Comparison of ENCODE assay signal across 31 cellular contexts in genomic region chr3:101050866-101051265, GRCh38. TPM values are rescaled to one million over a fixed set of nuclear protein-coding genes. Genes with fewer than 3 reads are reported as not detected.
"Had no signal": no experiment of that assay in that cellular context is flagged by ENCODE, and none has a peak within 500 bp of the region (broad histone marks: within the 10 kb centered on the region; RNA-seq: fewer than 3 reads in every experiment).

No MANE protein-coding gene starts in this region.

- H3K79me2 ChIP-seq: parathyroid adenoma had no signal

- H3K4me3 ChIP-seq: neural progenitor cell, ovary, psoas muscle, right lobe of liver, sigmoid colon, skin epidermis, smooth muscle cell, spleen, suprapubic skin, testis, tibial artery, transverse colon, upper lobe of left lung had no signal

- H2AFZ ChIP-seq: neural progenitor cell, parathyroid adenoma had no signal

- H3K9ac ChIP-seq: neural progenitor cell, parathyroid adenoma had no signal

- H3K36me3 ChIP-seq: neural progenitor cell, ovary, right lobe of liver, sigmoid colon, spleen, suprapubic skin, tibial artery, transverse colon, upper lobe of left lung had no signal

- ATAC-seq: naive thymus-derived CD4-positive, alpha-beta T cell; natural killer cell; psoas muscle; right cardiac atrium; right lobe of liver; stimulated activated memory B cell treated with anti-CD40 and anti-IgM and Interleukin-4, amounts not matched to agents 10 μg/mL and 1 μg/mL and 100 μg/mL, for 72 hours; stimulated activated naive CD8-positive, alpha-beta T cell treated with anti-CD3 and anti-CD28 coated beads, Interleukin-15, amount 100 ng/mL, for 72 hours; stimulated activated naive CD8-positive, alpha-beta T cell treated with anti-CD3 and anti-CD28 coated beads, Interleukin-15, Interleukin-2, amounts not matched to agents 100 U/mL and 50 U/mL, for 24 hours had no signal

- H3K4me1 ChIP-seq: neural progenitor cell, parathyroid adenoma, psoas muscle, right lobe of liver, sigmoid colon, spleen, suprapubic skin, testis, tibial artery, transverse colon, upper lobe of left lung had no signal

- H3K27me3 ChIP-seq: neural progenitor cell, ovary, right lobe of liver, sigmoid colon, spleen, suprapubic skin, testis, tibial artery, transverse colon, upper lobe of left lung had no signal

- H3K27ac ChIP-seq: neural progenitor cell, ovary, parathyroid adenoma, psoas muscle, right lobe of liver, sigmoid colon, skin epidermis, spleen, suprapubic skin, testis, tibial artery, transverse colon, upper lobe of left lung had no signal

- DNase-seq: naive thymus-derived CD4-positive, alpha-beta T cell; natural killer cell; occipital lobe; ovary; posterior cingulate gyrus; psoas muscle; right cardiac atrium; right lobe of liver; sigmoid colon; spleen; stimulated activated CD4-positive, alpha-beta T cell treated with anti-CD3 and anti-CD28 coated beads, Interleukin-12 subunit alpha, Interleukin-12 subunit beta, amount 100 ng/mL, for 4 hours; stimulated activated CD4-positive, alpha-beta T cell treated with anti-CD3 and anti-CD28 coated beads, Interleukin-1b, Interleukin-23, amount 100 ng/mL, for 48 hours; stimulated activated CD4-positive, alpha-beta T cell treated with anti-CD3 and anti-CD28 coated beads, Interleukin-4, amount 100 ng/mL, for 1 hour; stimulated activated CD4-positive, alpha-beta T cell treated with anti-CD3 and anti-CD28 coated beads, Interleukin-4, amount 100 ng/mL, for 4 hours; stimulated activated CD8-positive, alpha-beta memory T cell treated with anti-CD3 and anti-CD28 coated beads, Interleukin-4, amount 100 ng/mL, for 48 hours; stimulated activated naive CD4-positive, alpha-beta T cell; stimulated activated naive CD8-positive, alpha-beta T cell treated with anti-CD3 and anti-CD28 coated beads, Interleukin-15, amount 100 ng/mL, for 72 hours; stimulated activated naive CD8-positive, alpha-beta T cell treated with anti-CD3 and anti-CD28 coated beads, Interleukin-15, Interleukin-2, amounts not matched to agents 100 U/mL and 50 U/mL, for 24 hours; substantia nigra; testis; tibial artery; transverse colon had no signal

- H3K4me2 ChIP-seq: neural progenitor cell, smooth muscle cell had no signal

- H3K9me3 ChIP-seq: ovary, psoas muscle, right lobe of liver, sigmoid colon, suprapubic skin, testis, tibial artery, transverse colon, upper lobe of left lung had no signal

RNA-seq across cellular contexts. Expression of gene ABI3BP, which starts 57.6 kb away (rescaled TPM):
- total RNA-seq: naive thymus-derived CD4-positive, alpha-beta T cell; natural killer cell; progenitor cell of endocrine pancreas had no signal
- polyA plus RNA-seq: naive thymus-derived CD4-positive, alpha-beta T cell; neural cell had no signal
